Comparison of ENCODE assay signal across 1 cellular context in genomic region chr6:291697-292505, GRCh38.
TF ChIP-seq lines count a peak whose summit lies in the region.

TSS of gene DUSP22 (plus strand) at chr6:292487. CDS start at chr6:292540, 53 bp downstream.

TF ChIP-seq in HepG2, 621 proteins besides CTCF, POLR2A, EP300 and RAD21 (continued from another document and continues in another):
- TF ChIP-seq, protein P1, sequence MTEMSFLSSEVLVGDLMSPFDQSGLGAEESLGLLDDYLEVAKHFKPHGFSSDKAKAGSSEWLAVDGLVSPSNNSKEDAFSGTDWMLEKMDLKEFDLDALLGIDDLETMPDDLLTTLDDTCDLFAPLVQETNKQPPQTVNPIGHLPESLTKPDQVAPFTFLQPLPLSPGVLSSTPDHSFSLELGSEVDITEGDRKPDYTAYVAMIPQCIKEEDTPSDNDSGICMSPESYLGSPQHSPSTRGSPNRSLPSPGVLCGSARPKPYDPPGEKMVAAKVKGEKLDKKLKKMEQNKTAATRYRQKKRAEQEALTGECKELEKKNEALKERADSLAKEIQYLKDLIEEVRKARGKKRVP (CRISPR knock-in tag; IDR thresholded peaks at IDR 0.05): no peak
- TF ChIP-seq, protein P2, sequence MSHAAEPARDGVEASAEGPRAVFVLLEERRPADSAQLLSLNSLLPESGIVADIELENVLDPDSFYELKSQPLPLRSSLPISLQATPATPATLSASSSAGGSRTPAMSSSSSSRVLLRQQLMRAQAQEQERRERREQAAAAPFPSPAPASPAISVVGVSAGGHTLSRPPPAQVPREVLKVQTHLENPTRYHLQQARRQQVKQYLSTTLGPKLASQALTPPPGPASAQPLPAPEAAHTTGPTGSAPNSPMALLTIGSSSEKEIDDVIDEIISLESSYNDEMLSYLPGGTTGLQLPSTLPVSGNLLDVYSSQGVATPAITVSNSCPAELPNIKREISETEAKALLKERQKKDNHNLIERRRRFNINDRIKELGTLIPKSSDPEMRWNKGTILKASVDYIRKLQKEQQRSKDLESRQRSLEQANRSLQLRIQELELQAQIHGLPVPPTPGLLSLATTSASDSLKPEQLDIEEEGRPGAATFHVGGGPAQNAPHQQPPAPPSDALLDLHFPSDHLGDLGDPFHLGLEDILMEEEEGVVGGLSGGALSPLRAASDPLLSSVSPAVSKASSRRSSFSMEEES (CRISPR knock-in tag; IDR thresholded peaks at IDR 0.05): no peak
- TF ChIP-seq SRSF4 (IDR thresholded peaks at IDR 0.05; ENCODE audit: low read depth, low read length, poor library complexity, severe bottlenecking) (no peak), REXO4 (CRISPR knock-in tag; IDR thresholded peaks at IDR 0.05; ENCODE audit: borderline replicate concordance) (no peak), PBX3 (CRISPR knock-in tag; IDR thresholded peaks at IDR 0.05; ENCODE audit: borderline replicate concordance) (no peak), ZNF234 (CRISPR knock-in tag; conservative IDR thresholded peaks at IDR 0.05) (no peak), ZNF350 (CRISPR knock-in tag; IDR thresholded peaks at IDR 0.05; ENCODE audit: borderline replicate concordance, low read depth) (peak; percentile 27; the same call in 1 of the 2 replicates), HOXA3 (CRISPR knock-in tag; IDR thresholded peaks at IDR 0.05) (peak; percentile 31; the same call in 1 of the 2 replicates), DNMT3B (CRISPR knock-in tag; conservative IDR thresholded peaks at IDR 0.05) (no peak; the same call in 1 of the 2 replicates), HBP1 (CRISPR knock-in tag; IDR thresholded peaks at IDR 0.05; ENCODE audit: low read depth) (peak; percentile 54; the same call in 1 of the 2 replicates), CC2D1A (CRISPR knock-in tag; IDR thresholded peaks at IDR 0.05) (no peak), ZNF704 (CRISPR knock-in tag; IDR thresholded peaks at IDR 0.05; ENCODE audit: borderline replicate concordance) (no peak; the same call in none of the 2 replicates), ZNF292 (CRISPR knock-in tag; IDR thresholded peaks at IDR 0.05; ENCODE audit: borderline replicate concordance, low read depth) (no peak), PAF1 (CRISPR knock-in tag; IDR thresholded peaks at IDR 0.05) (no peak), ZNF768 (CRISPR knock-in tag; IDR thresholded peaks at IDR 0.05) (peak; percentile 30), CEBPZ (IDR thresholded peaks at IDR 0.05; ENCODE audit: low read length) (no peak), MIER2 (CRISPR knock-in tag; IDR thresholded peaks at IDR 0.05) (no peak), ZNF224 (CRISPR knock-in tag; IDR thresholded peaks at IDR 0.05) (0 out of 2 replicates have a peak, but pooled peaks have one; percentile 42), HOMEZ (CRISPR knock-in tag; IDR thresholded peaks at IDR 0.05; ENCODE audit: low read depth) (no peak), ZSCAN5A (CRISPR knock-in tag; IDR thresholded peaks at IDR 0.05; ENCODE audit: borderline replicate concordance) (no peak), ZFP1 (CRISPR knock-in tag; IDR thresholded peaks at IDR 0.05) (no peak), ZNF775 (CRISPR knock-in tag; IDR thresholded peaks at IDR 0.05; ENCODE audit: borderline replicate concordance) (0 out of 2 replicates have a peak, but pooled peaks have one; percentile 49), IRX3 (CRISPR knock-in tag; IDR thresholded peaks at IDR 0.05; ENCODE audit: borderline replicate concordance, low read depth) (peak; percentile 15; the same call in 1 of the 2 replicates), ZMYM2 (CRISPR knock-in tag; IDR thresholded peaks at IDR 0.05) (no peak; the same call in 1 of the 2 replicates), ZC3H13 (CRISPR knock-in tag; IDR thresholded peaks at IDR 0.05) (no peak), ZNF605 (CRISPR knock-in tag; IDR thresholded peaks at IDR 0.05) (peak; percentile 75), HDAC2 (CRISPR knock-in tag; IDR thresholded peaks at IDR 0.05) (no peak), THYN1 (CRISPR knock-in tag; IDR thresholded peaks at IDR 0.05; ENCODE audit: borderline replicate concordance, low read depth) (no peak), HIVEP1 (CRISPR knock-in tag; IDR thresholded peaks at IDR 0.05) (0 out of 2 replicates have a peak, but pooled peaks have one; percentile 33), SKIL (CRISPR knock-in tag; IDR thresholded peaks at IDR 0.05; ENCODE audit: borderline replicate concordance) (no peak), ZNF549 (CRISPR knock-in tag; IDR thresholded peaks at IDR 0.05) (no peak), SAP130 (CRISPR knock-in tag; IDR thresholded peaks at IDR 0.05; ENCODE audit: low read depth) (no peak; the same call in 1 of the 2 replicates), ZNF703 (CRISPR knock-in tag; IDR thresholded peaks at IDR 0.05; ENCODE audit: borderline replicate concordance) (no peak), PTBP1 (IDR thresholded peaks at IDR 0.05; ENCODE audit: low read depth, low read length, poor library complexity, severe bottlenecking) (no peak), ZNF558 (CRISPR knock-in tag; IDR thresholded peaks at IDR 0.05; ENCODE audit: borderline replicate concordance) (no peak; the same call in 1 of the 2 replicates), JARID2 (CRISPR knock-in tag; IDR thresholded peaks at IDR 0.05; ENCODE audit: insufficient replicate concordance) (no peak), SNAPC2 (CRISPR knock-in tag; IDR thresholded peaks at IDR 0.05) (no peak), ZFY (CRISPR knock-in tag; IDR thresholded peaks at IDR 0.05) (peak; percentile 95), YEATS2 (CRISPR knock-in tag; IDR thresholded peaks at IDR 0.05; ENCODE audit: borderline replicate concordance) (peak; percentile 43; the same call in 1 of the 2 replicates), ZNF446 (CRISPR knock-in tag; IDR thresholded peaks at IDR 0.05) (0 out of 2 replicates have a peak, but pooled peaks have one; percentile 59), TP53 (CRISPR knock-in tag; conservative IDR thresholded peaks at IDR 0.05) (no peak; the same call in 1 of the 2 replicates)
- TF ChIP-seq, protein P3, sequence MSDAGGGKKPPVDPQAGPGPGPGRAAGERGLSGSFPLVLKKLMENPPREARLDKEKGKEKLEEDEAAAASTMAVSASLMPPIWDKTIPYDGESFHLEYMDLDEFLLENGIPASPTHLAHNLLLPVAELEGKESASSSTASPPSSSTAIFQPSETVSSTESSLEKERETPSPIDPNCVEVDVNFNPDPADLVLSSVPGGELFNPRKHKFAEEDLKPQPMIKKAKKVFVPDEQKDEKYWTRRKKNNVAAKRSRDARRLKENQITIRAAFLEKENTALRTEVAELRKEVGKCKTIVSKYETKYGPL (CRISPR knock-in tag; IDR thresholded peaks at IDR 0.05): no peak
- TF ChIP-seq, protein P4, sequence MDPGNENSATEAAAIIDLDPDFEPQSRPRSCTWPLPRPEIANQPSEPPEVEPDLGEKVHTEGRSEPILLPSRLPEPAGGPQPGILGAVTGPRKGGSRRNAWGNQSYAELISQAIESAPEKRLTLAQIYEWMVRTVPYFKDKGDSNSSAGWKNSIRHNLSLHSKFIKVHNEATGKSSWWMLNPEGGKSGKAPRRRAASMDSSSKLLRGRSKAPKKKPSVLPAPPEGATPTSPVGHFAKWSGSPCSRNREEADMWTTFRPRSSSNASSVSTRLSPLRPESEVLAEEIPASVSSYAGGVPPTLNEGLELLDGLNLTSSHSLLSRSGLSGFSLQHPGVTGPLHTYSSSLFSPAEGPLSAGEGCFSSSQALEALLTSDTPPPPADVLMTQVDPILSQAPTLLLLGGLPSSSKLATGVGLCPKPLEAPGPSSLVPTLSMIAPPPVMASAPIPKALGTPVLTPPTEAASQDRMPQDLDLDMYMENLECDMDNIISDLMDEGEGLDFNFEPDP (CRISPR knock-in tag; conservative IDR thresholded peaks at IDR 0.05): no peak
- TF ChIP-seq, protein P5, sequence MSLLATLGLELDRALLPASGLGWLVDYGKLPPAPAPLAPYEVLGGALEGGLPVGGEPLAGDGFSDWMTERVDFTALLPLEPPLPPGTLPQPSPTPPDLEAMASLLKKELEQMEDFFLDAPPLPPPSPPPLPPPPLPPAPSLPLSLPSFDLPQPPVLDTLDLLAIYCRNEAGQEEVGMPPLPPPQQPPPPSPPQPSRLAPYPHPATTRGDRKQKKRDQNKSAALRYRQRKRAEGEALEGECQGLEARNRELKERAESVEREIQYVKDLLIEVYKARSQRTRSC (CRISPR knock-in tag; IDR thresholded peaks at IDR 0.05; ENCODE audit: low read depth): peak; percentile 77; the same call in 1 of the 2 replicates
